ENCODE assay signal across 1 cellular context in the genomic region with DNA sequence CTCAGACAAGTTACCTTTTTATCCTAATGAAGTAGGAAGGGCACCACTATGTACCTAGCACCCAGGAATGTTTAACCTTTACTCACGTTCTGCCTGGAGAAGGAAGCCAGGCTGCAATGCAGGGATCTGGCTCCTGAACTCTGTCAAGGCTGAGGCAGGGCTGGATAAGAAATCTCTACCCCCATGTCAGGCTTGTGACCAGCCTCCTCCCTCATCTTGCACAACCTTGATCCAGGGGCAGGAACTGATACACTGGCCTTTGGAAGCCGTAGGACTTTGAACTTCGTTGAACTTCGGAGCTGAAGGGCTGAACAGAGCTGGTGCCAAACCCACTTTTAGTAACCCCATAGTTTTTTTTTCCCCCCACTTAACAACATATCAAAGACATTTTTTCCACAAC.
TF ChIP-seq lines count a peak whose summit lies in the region.

No MANE protein-coding gene starts in this region.

TF ChIP-seq in K562, 482 proteins besides CTCF, POLR2A, EP300 and RAD21:
- TF ChIP-seq CBFA2T3 (IDR thresholded peaks at IDR 0.05) (peak; percentile 30; the same call in 1 of the 2 replicates), NR2C1 (IDR thresholded peaks at IDR 0.05) (no peak), NR2C1 (tag; IDR thresholded peaks at IDR 0.05) (no peak), CEBPB (tag; IDR thresholded peaks at IDR 0.05) (peak; percentile 97), RHOXF2B (CRISPR knock-in tag; conservative IDR thresholded peaks at IDR 0.05) (no peak), CEBPG (CRISPR knock-in tag; IDR thresholded peaks at IDR 0.05) (no peak; the same call in 1 of the 2 replicates), CEBPG (tag; conservative IDR thresholded peaks at IDR 0.05 in 1 of 2, IDR thresholded peaks at IDR 0.05 in 1 of 2) (peak; percentile 65 to 88), PTRF (tag; IDR thresholded peaks at IDR 0.05) (no peak), TRIM24 (IDR thresholded peaks at IDR 0.05) (0 out of 4 replicates have a peak, but pooled peaks of 1 of the 2 experiments have one; percentile 13), ZNF41 (CRISPR knock-in tag; conservative IDR thresholded peaks at IDR 0.05) (no peak), BHLHE40 (IDR thresholded peaks at IDR 0.05; ENCODE audit: low read length) (0 out of 2 replicates have a peak, but pooled peaks have one; percentile 39), XRCC3 (IDR thresholded peaks at IDR 0.05) (no peak), ESRRA (IDR thresholded peaks at IDR 0.05; ENCODE audit: borderline replicate concordance, low read depth) (peak; percentile 16; the same call in 1 of the 2 replicates), NR2C2 (CRISPR knock-in tag; IDR thresholded peaks at IDR 0.05) (no peak), NR2C2 (tag; IDR thresholded peaks at IDR 0.05) (peak; percentile 55), NCOR1 (IDR thresholded peaks at IDR 0.05) (no peak), BACH1 (tag; IDR thresholded peaks at IDR 0.05) (no peak), RCOR1 (IDR thresholded peaks at IDR 0.05; ENCODE audit: borderline replicate concordance in 1 of 2, low read depth in 2 of 2, low read length in 2 of 2) (peak in 1 of 2 experiments; percentile 77; a peak in 1 of 4 replicates), TEAD2 (tag; IDR thresholded peaks at IDR 0.05) (no peak), VEZF1 (CRISPR knock-in tag; IDR thresholded peaks at IDR 0.05) (peak; percentile 26; the same call in 1 of the 2 replicates), RNF2 (IDR thresholded peaks at IDR 0.05) (peak; percentile 36; the same call in 1 of the 2 replicates)
- TF ChIP-seq, protein P1, sequence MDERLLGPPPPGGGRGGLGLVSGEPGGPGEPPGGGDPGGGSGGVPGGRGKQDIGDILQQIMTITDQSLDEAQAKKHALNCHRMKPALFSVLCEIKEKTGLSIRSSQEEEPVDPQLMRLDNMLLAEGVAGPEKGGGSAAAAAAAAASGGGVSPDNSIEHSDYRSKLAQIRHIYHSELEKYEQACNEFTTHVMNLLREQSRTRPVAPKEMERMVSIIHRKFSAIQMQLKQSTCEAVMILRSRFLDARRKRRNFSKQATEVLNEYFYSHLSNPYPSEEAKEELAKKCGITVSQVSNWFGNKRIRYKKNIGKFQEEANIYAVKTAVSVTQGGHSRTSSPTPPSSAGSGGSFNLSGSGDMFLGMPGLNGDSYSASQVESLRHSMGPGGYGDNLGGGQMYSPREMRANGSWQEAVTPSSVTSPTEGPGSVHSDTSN (CRISPR knock-in tag; IDR thresholded peaks at IDR 0.05; ENCODE audit: low read depth): no peak
- TF ChIP-seq, protein P1 (tag; conservative IDR thresholded peaks at IDR 0.05; ENCODE audit: low read depth): no peak
- TF ChIP-seq, protein P2, sequence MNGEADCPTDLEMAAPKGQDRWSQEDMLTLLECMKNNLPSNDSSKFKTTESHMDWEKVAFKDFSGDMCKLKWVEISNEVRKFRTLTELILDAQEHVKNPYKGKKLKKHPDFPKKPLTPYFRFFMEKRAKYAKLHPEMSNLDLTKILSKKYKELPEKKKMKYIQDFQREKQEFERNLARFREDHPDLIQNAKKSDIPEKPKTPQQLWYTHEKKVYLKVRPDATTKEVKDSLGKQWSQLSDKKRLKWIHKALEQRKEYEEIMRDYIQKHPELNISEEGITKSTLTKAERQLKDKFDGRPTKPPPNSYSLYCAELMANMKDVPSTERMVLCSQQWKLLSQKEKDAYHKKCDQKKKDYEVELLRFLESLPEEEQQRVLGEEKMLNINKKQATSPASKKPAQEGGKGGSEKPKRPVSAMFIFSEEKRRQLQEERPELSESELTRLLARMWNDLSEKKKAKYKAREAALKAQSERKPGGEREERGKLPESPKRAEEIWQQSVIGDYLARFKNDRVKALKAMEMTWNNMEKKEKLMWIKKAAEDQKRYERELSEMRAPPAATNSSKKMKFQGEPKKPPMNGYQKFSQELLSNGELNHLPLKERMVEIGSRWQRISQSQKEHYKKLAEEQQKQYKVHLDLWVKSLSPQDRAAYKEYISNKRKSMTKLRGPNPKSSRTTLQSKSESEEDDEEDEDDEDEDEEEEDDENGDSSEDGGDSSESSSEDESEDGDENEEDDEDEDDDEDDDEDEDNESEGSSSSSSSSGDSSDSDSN (IDR thresholded peaks at IDR 0.05; ENCODE audit: borderline replicate concordance in 1 of 2, low read depth in 2 of 2, low read length in 2 of 2): peak in 1 of 2 experiments; percentile 80; a peak in 1 of 4 replicates
- TF ChIP-seq, protein P3, sequence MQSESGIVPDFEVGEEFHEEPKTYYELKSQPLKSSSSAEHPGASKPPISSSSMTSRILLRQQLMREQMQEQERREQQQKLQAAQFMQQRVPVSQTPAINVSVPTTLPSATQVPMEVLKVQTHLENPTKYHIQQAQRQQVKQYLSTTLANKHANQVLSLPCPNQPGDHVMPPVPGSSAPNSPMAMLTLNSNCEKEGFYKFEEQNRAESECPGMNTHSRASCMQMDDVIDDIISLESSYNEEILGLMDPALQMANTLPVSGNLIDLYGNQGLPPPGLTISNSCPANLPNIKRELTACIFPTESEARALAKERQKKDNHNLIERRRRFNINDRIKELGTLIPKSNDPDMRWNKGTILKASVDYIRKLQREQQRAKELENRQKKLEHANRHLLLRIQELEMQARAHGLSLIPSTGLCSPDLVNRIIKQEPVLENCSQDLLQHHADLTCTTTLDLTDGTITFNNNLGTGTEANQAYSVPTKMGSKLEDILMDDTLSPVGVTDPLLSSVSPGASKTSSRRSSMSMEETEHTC (IDR thresholded peaks at IDR 0.05): 0 out of 2 replicates have a peak, but pooled peaks have one; percentile 35
- TF ChIP-seq, protein P4, sequence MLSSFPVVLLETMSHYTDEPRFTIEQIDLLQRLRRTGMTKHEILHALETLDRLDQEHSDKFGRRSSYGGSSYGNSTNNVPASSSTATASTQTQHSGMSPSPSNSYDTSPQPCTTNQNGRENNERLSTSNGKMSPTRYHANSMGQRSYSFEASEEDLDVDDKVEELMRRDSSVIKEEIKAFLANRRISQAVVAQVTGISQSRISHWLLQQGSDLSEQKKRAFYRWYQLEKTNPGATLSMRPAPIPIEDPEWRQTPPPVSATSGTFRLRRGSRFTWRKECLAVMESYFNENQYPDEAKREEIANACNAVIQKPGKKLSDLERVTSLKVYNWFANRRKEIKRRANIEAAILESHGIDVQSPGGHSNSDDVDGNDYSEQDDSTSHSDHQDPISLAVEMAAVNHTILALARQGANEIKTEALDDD (IDR thresholded peaks at IDR 0.05): peak; percentile 27; the same call in 1 of the 2 replicates
- TF ChIP-seq, protein P5, sequence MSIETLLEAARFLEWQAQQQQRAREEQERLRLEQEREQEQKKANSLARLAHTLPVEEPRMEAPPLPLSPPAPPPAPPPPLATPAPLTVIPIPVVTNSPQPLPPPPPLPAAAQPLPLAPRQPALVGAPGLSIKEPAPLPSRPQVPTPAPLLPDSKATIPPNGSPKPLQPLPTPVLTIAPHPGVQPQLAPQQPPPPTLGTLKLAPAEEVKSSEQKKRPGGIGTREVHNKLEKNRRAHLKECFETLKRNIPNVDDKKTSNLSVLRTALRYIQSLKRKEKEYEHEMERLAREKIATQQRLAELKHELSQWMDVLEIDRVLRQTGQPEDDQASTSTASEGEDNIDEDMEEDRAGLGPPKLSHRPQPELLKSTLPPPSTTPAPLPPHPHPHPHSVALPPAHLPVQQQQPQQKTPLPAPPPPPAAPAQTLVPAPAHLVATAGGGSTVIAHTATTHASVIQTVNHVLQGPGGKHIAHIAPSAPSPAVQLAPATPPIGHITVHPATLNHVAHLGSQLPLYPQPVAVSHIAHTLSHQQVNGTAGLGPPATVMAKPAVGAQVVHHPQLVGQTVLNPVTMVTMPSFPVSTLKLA (conservative IDR thresholded peaks at IDR 0.05): no peak
